ENCODE assay signal across 23 cellular contexts in the genomic region with DNA sequence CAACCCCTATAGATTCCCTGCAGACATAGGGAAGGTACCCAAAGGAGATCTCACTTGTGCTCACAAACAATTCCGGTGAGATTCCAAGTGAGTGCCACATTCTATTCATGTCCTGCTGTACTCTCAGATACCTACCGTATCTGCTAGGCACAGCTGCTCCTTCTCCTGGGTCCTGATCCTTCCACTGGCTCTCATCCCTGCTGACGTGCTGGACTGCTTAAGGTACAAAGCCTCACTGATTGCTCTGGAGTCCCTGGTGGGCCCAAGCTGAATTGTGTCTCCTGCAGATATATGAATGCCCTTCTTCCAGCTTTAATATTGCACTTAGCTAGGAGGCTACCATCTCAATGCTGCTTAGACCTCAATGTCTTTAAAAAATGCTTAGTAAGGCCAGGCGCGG. TPM values are rescaled to one million over a fixed set of nuclear protein-coding genes. Genes with fewer than 3 reads are reported as not detected.
DNase-seq lines count a peak whose midpoint lies in the region; ATAC-seq and TF ChIP-seq lines count a peak whose summit lies in the region.
"Had no signal": no experiment of that assay in that cellular context is flagged by ENCODE, and none has a peak within 500 bp of the region (broad histone marks: within the 10 kb centered on the region; RNA-seq: fewer than 3 reads in every experiment).

No MANE protein-coding gene starts in this region.

- H3K9me3 Mint-ChIP-seq in brain: no peaks in the 10 kb centered on the region

- no peaks in the 10 kb centered on the region for H3K27me3 Mint-ChIP-seq in brain

- TF ChIP-seq EP300 in neural cell (conservative IDR thresholded peaks at IDR 0.05; ENCODE audit: poor library complexity, severe bottlenecking) (no peak), sigmoid colon (IDR thresholded peaks at IDR 0.05) (no peak)

- H3K4me3 Mint-ChIP-seq in brain: peak overlapping the region; percentile 19 to 80 (median 48)

- H3K36me3 ChIP-seq in neural cell (ENCODE audit: insufficient read depth, low read length): no peaks in the 10 kb centered on the region
- no peaks in the 10 kb centered on the region for H3K36me3 ChIP-seq in thoracic aorta
- H3K36me3 ChIP-seq in upper lobe of right lung: no peaks in the 10 kb centered on the region
- H3K36me3 ChIP-seq in sigmoid colon: no peaks in the 10 kb centered on the region

- no peaks in the 10 kb centered on the region for H3K36me3 Mint-ChIP-seq in brain
- H3K36me3 Mint-ChIP-seq: IgD-negative memory B cell had no signal

- peaks cover 6% of the 10 kb centered on the region for H3K79me2 ChIP-seq in neural cell (replicated peaks; ENCODE audit: insufficient read depth, low read length)

- TF ChIP-seq CTCF in brain (conservative IDR thresholded peaks at IDR 0.05) (no peak), neural cell (IDR thresholded peaks at IDR 0.05; ENCODE audit: poor library complexity, severe bottlenecking) (no peak), thoracic aorta (IDR thresholded peaks at IDR 0.05) (no peak), upper lobe of right lung (IDR thresholded peaks at IDR 0.05) (no peak), sigmoid colon (IDR thresholded peaks at IDR 0.05) (no peak)

- H2AFZ ChIP-seq in neural cell (ENCODE audit: low read depth, low read length): no peak overlapping the region

- H3K4me1 Mint-ChIP-seq in brain: peaks cover 37% of the 10 kb centered on the region

- in situ Hi-C loops in G401 (cut with HindIII; ENCODE audit: low sequenced_read_pairs): no loop called here

- H3K4me2 ChIP-seq in neural cell (ENCODE audit: low read length): no peak overlapping the region

- no peak for TF ChIP-seq RAD21 in neural cell (conservative IDR thresholded peaks at IDR 0.05)

- peak overlapping the region; percentile 76 for H3K4me3 ChIP-seq in neural cell (ENCODE audit: low read length)
- H3K4me3 ChIP-seq in thoracic aorta: peak overlapping the region; percentile 86
- H3K4me3 ChIP-seq in upper lobe of right lung: no peak overlapping the region
- H3K4me3 ChIP-seq in sigmoid colon: no peak overlapping the region

- H3K27me3 ChIP-seq in neural cell (ENCODE audit: insufficient read depth, low read depth, low read length) (no peaks in the 10 kb centered on the region), thoracic aorta (replicated peaks; ENCODE audit: insufficient read depth) (no peaks in the 10 kb centered on the region), upper lobe of right lung (no peaks in the 10 kb centered on the region), sigmoid colon (no peaks in the 10 kb centered on the region)

- no peaks in the 10 kb centered on the region for H4K20me1 ChIP-seq in neural cell (ENCODE audit: insufficient read depth)

- H3K27ac ChIP-seq in neural cell (ENCODE audit: low read length): no peak overlapping the region
- no peak overlapping the region for H3K27ac ChIP-seq in thoracic aorta
- no peak overlapping the region for H3K27ac ChIP-seq in upper lobe of right lung
- peak overlapping the region in 2 of 4 donors; percentile 19 to 95 for H3K27ac ChIP-seq in sigmoid colon
- H3K27ac ChIP-seq: C4-2B had no signal

- no peak overlapping the region for H3K9ac ChIP-seq in neural cell (ENCODE audit: low read length)

- DNase-seq in G401 (ENCODE audit: low spot score) (peak; percentile 25), thoracic aorta (ENCODE audit: low spot score) (no peak), NCI-H1105 treated with DMSO at 0.1 percent for 48 hours (lab: John Stamatoyannopoulos, UW) (no peak), upper lobe of right lung (no peak), sigmoid colon (no peak)
- DNase-seq in activated CD4-positive, CD25-positive, alpha-beta regulatory T cell (lab: John Stamatoyannopoulos, UW): no peak
- DNase-seq: ACHN, AML-193, DMS79, H7, Karpas-422, MM.1S, NCI-H1092 treated with DMSO at 0.1 percent for 48 hours, NCI-H2081 treated with DMSO at 0.1 percent for 48 hours, NCI-H446 treated with DMSO at 0.1 percent for 48 hours, NCI-H69, RPMI8226, SHP77 treated with DMSO at 0.1 percent for 48 hours, SK-N-SH had no signal

- TF ChIP-seq POLR2A in sigmoid colon (IDR thresholded peaks at IDR 0.05): no peak

- WGBS in sigmoid colon, 2 donors: 95 to 96% methylated on average over 5 of the region's 5 CpGs

- intact Hi-C loops in upper lobe of right lung (cut with DNase I): no loop called here
- intact Hi-C loops in sigmoid colon (cut with DNase I): loop anchor here (5.0 kb wide), 1 partner anchor 99 kb away; no protein-coding TSS in a partner anchor

- H3K9me3 ChIP-seq in neural cell (ENCODE audit: low read length) (no peaks in the 10 kb centered on the region), thoracic aorta (no peaks in the 10 kb centered on the region), upper lobe of right lung (no peaks in the 10 kb centered on the region), sigmoid colon (no peaks in the 10 kb centered on the region)
- H3K9me3 ChIP-seq: SK-N-SH had no signal

- H3K4me1 ChIP-seq in thoracic aorta (ENCODE audit: control insufficient read depth in 1 of 2, low read depth in 2 of 2) (peaks cover 0 to 3% of the 10 kb centered on the region in 2 donors), upper lobe of right lung (no peaks in the 10 kb centered on the region), sigmoid colon (peaks cover 0 to 17% (median 3%) of the 10 kb centered on the region in 4 donors)

- H3K27ac Mint-ChIP-seq in brain: peak overlapping the region in 2 of 5 experiments; percentile 26 to 63
- H3K27ac Mint-ChIP-seq: IgD-negative memory B cell had no signal

- H3F3A ChIP-seq in neural cell (ENCODE audit: insufficient read depth, low read length, poor library complexity, severe bottlenecking): no peaks in the 10 kb centered on the region

- no peaks in the 10 kb centered on the region for H3K9me2 ChIP-seq in neural cell (ENCODE audit: insufficient read depth, low read length)
- H3K9me2 ChIP-seq: SK-N-SH had no signal

- ATAC-seq in thoracic aorta (ENCODE audit: insufficient number of reproducible peaks, low FRiP score, low read depth) (no peak), upper lobe of right lung (no peak)

TF ChIP-seq in neural cell, 6 proteins besides CTCF, POLR2A, EP300 and RAD21:
- TF ChIP-seq, protein P1, sequence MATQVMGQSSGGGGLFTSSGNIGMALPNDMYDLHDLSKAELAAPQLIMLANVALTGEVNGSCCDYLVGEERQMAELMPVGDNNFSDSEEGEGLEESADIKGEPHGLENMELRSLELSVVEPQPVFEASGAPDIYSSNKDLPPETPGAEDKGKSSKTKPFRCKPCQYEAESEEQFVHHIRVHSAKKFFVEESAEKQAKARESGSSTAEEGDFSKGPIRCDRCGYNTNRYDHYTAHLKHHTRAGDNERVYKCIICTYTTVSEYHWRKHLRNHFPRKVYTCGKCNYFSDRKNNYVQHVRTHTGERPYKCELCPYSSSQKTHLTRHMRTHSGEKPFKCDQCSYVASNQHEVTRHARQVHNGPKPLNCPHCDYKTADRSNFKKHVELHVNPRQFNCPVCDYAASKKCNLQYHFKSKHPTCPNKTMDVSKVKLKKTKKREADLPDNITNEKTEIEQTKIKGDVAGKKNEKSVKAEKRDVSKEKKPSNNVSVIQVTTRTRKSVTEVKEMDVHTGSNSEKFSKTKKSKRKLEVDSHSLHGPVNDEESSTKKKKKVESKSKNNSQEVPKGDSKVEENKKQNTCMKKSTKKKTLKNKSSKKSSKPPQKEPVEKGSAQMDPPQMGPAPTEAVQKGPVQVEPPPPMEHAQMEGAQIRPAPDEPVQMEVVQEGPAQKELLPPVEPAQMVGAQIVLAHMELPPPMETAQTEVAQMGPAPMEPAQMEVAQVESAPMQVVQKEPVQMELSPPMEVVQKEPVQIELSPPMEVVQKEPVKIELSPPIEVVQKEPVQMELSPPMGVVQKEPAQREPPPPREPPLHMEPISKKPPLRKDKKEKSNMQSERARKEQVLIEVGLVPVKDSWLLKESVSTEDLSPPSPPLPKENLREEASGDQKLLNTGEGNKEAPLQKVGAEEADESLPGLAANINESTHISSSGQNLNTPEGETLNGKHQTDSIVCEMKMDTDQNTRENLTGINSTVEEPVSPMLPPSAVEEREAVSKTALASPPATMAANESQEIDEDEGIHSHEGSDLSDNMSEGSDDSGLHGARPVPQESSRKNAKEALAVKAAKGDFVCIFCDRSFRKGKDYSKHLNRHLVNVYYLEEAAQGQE (IDR thresholded peaks at IDR 0.05; ENCODE audit: borderline replicate concordance): no peak
- TF ChIP-seq MXI1 (conservative IDR thresholded peaks at IDR 0.05; ENCODE audit: poor library complexity, severe bottlenecking) (no peak), EZH2 (IDR thresholded peaks at IDR 0.05; ENCODE audit: borderline replicate concordance, insufficient read depth, low read length, poor library complexity, severe bottlenecking) (no peak)

RNA-seq across cellular contexts. Expression of a gene that starts 2.4 kb away (rescaled TPM):
- total RNA-seq in G401 (2014; rRNA removed; shearing (Covaris generic)): 9.8 and 27.0 TPM in 2 replicates
- polyA plus RNA-seq in brain (ENCODE audit: insufficient read depth, low read depth, low replicate concordance): 28.5 TPM
- polyA plus RNA-seq in neural cell: 89.4 and 101 TPM in 2 replicates
- polyA minus RNA-seq in neural cell: 33.8 and 35.1 TPM in 2 replicates
- 100 to 1,000 TPM; 108 to 134 TPM for total RNA-seq in thoracic aorta
- total RNA-seq in upper lobe of right lung: 31.0 TPM
- total RNA-seq in sigmoid colon: 100 to 1,000 TPM; 135 to 186 (median 173) TPM
- polyA plus RNA-seq in sigmoid colon: 10 to 100 TPM; 19.5 to 24.6 (median 20.1) TPM

RNA-seq across cellular contexts. Expression of a gene that starts 23.4 kb away (rescaled TPM):
- 2.6 TPM in 1 of 2 replicates, not detected in the other for total RNA-seq in G401 (2014; rRNA removed; shearing (Covaris generic))
- polyA plus RNA-seq in brain (ENCODE audit: insufficient read depth, low read depth, low replicate concordance) (111 TPM), neural cell (38.2 and 42.5 TPM in 2 replicates), sigmoid colon (10 to 100 TPM; 13.9 to 31.8 (median 17.7) TPM)
- polyA minus RNA-seq in neural cell: 11.0 and 15.4 TPM in 2 replicates
- total RNA-seq in thoracic aorta (100 to 1,000 TPM in 1 of 2 donors, 10 to 100 TPM in 1; 87.3 to 103 TPM), upper lobe of right lung (20.1 TPM), sigmoid colon (10 to 100 TPM; 55.3 to 68.3 (median 61.4) TPM)

RNA-seq across cellular contexts. Expression of a gene that starts 45.8 kb away (rescaled TPM):
- 31.7 and 45.2 TPM in 2 replicates for total RNA-seq in G401 (2014; rRNA removed; shearing (Covaris generic))
- polyA plus RNA-seq in brain (ENCODE audit: insufficient read depth, low read depth, low replicate concordance) (126 TPM), neural cell (121 and 130 TPM in 2 replicates), sigmoid colon (100 to 1,000 TPM in 1 of 3 donors, 10 to 100 TPM in 2; 54.8 to 117 (median 62.1) TPM)
- polyA minus RNA-seq in neural cell: 59.4 and 74.6 TPM in 2 replicates
- total RNA-seq in thoracic aorta (100 to 1,000 TPM; 334 to 386 TPM), upper lobe of right lung (92.3 TPM), sigmoid colon (100 to 1,000 TPM; 127 to 366 (median 178) TPM)

RNA-seq across cellular contexts. Expression of a gene that starts 55.4 kb away (rescaled TPM):
- total RNA-seq in G401 (2014; rRNA removed; shearing (Covaris generic)): 666 and 732 TPM in 2 replicates
- 374 TPM for polyA plus RNA-seq in brain (ENCODE audit: insufficient read depth, low read depth, low replicate concordance)
- polyA plus RNA-seq in neural cell: 1,340 and 1,433 TPM in 2 replicates
- 568 and 684 TPM in 2 replicates for polyA minus RNA-seq in neural cell
- 100 to 1,000 TPM; 559 to 708 TPM for total RNA-seq in thoracic aorta
- 185 TPM for total RNA-seq in upper lobe of right lung
- total RNA-seq in sigmoid colon: 100 to 1,000 TPM; 171 to 255 (median 215) TPM
- polyA plus RNA-seq in sigmoid colon: 100 to 1,000 TPM; 180 to 224 (median 219) TPM

Comparison
In these comparisons a context has a peak if more than half of its experiments do, and no peak if none do; other contexts are left out.
1. H3K4me3 ChIP-seq: peak in neural cell (single experiment) and thoracic aorta (single experiment); none in upper lobe of right lung (single experiment) and sigmoid colon (0 of 4).